In the genomic region with DNA sequence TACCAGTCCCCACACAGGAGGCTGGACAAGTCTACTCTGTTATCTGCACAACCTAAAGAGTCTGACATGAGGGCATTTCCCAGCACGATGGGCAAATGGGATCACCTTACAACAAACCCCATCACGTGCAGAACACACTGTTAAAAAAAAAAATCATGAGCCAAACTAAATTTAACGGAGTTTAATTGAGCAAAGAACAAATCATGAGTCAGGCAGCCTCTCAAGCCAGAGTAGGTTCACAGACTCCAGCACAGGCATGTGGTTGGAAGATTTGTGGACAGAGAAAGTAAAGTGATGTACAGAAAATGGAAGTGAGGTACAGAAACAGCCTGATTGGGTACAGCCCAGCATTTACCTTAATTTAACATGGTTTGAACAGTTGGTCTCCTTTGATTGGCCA, we compare ENCODE assay signal across 16 cellular contexts. TPM values are rescaled to one million over a fixed set of nuclear protein-coding genes. Genes with fewer than 3 reads are reported as not detected.
"Had no signal": no experiment of that assay in that cellular context is flagged by ENCODE, and none has a peak within 500 bp of the region (broad histone marks: within the 10 kb centered on the region; RNA-seq: fewer than 3 reads in every experiment).

No MANE protein-coding gene starts in this region.

- FAIRE-seq: astrocyte, keratinocyte, pancreas, TTC549 had no signal

- DNase-seq: activated CD4-positive, alpha-beta T cell treated with anti-CD3 and anti-CD28 coated beads, Interleukin-2, amount 50 U/mL, for 1 hour; activated CD4-positive, CD25-positive, alpha-beta regulatory T cell; activated naive CD4-positive, alpha-beta T cell treated with anti-CD3 and anti-CD28 coated beads for 36 hours; hippocampal formation; left lung; mammary epithelial cell; naive thymus-derived CD4-positive, alpha-beta T cell; pancreas; stimulated activated CD4-positive, alpha-beta T cell treated with anti-CD3 and anti-CD28 coated beads, Interleukin-1b, Interleukin-23, amount 100 ng/mL, for 48 hours; thyroid gland had no signal

- H3K36me3 Mint-ChIP-seq: naive thymus-derived CD4-positive, alpha-beta T cell had no signal

- H3K27ac Mint-ChIP-seq: activated naive CD4-positive, alpha-beta T cell treated with anti-CD3 and anti-CD28 coated beads for 36 hours; naive thymus-derived CD4-positive, alpha-beta T cell had no signal

- H3K36me3 ChIP-seq: cardiac muscle cell, left lung, pancreas, thyroid gland had no signal

- H3K4me1 ChIP-seq: left lung, pancreas, thyroid gland had no signal

- H3K4me3 ChIP-seq: cardiac muscle cell, left lung, pancreas, thyroid gland had no signal

- ATAC-seq: left lung; naive thymus-derived CD4-positive, alpha-beta T cell; pancreas had no signal

- H3K27ac ChIP-seq: cardiac muscle cell, left lung, pancreas, thyroid gland had no signal

- H3K27me3 ChIP-seq: cardiac muscle cell, left lung, pancreas, thyroid gland had no signal

- H3K9me3 Mint-ChIP-seq: activated naive CD4-positive, alpha-beta T cell treated with anti-CD3 and anti-CD28 coated beads for 36 hours; naive thymus-derived CD4-positive, alpha-beta T cell had no signal

- H3K9me3 ChIP-seq: left lung, pancreas, thyroid gland had no signal

- H3K4me3 Mint-ChIP-seq: activated naive CD4-positive, alpha-beta T cell treated with anti-CD3 and anti-CD28 coated beads for 36 hours; naive thymus-derived CD4-positive, alpha-beta T cell had no signal

RNA-seq across cellular contexts. Expression of gene KYNU, which starts 59.9 kb away (rescaled TPM):
- total RNA-seq: activated CD8-positive, alpha-beta memory T cell treated with anti-CD3 and anti-CD28 coated beads for 36 hours; activated naive CD4-positive, alpha-beta T cell treated with anti-CD3 and anti-CD28 coated beads for 36 hours; T-helper 2 cell treated with Interferon-gamma antibody and Interleukin-4, amounts not matched to agents 100 ng/mL and 5 ng/mL, for 36 hours had no signal
